1 cellular context compared by ENCODE assay signal in genomic region chr12:113190761-113191160, GRCh38.
TF ChIP-seq lines count a peak whose summit lies in the region.

No MANE protein-coding gene starts in this region.

TF ChIP-seq in K562, 482 proteins besides CTCF, POLR2A, EP300 and RAD21 (continued from another document and continues in another):
- TF ChIP-seq HMGN3 (IDR thresholded peaks at IDR 0.05; ENCODE audit: borderline replicate concordance, extremely low read depth, insufficient read length, low read depth, low read length) (no peak), DDX20 (tag; IDR thresholded peaks at IDR 0.05; ENCODE audit: low read depth) (no peak), KLF10 (CRISPR knock-in tag; IDR thresholded peaks at IDR 0.05) (no peak), L3MBTL2 (IDR thresholded peaks at IDR 0.05) (peak; percentile 54; the same call in 1 of the 2 replicates), ZNF174 (CRISPR knock-in tag; IDR thresholded peaks at IDR 0.05) (no peak), ZNF133 (CRISPR knock-in tag; IDR thresholded peaks at IDR 0.05) (no peak), ZNF436 (CRISPR knock-in tag; IDR thresholded peaks at IDR 0.05) (no peak), E2F6 (IDR thresholded peaks at IDR 0.05; ENCODE audit: borderline replicate concordance in 1 of 2, extremely low read depth in 1 of 2, insufficient read depth in 1 of 2, insufficient read length in 1 of 2, low read depth in 1 of 2, low read length in 1 of 2, poor library complexity in 1 of 2, severe bottlenecking in 1 of 2) (no peak), ETV5 (CRISPR knock-in tag; IDR thresholded peaks at IDR 0.05; ENCODE audit: low read depth) (no peak), COPS2 (conservative IDR thresholded peaks at IDR 0.05) (no peak), SFPQ (IDR thresholded peaks at IDR 0.05; ENCODE audit: low read depth, low read length) (no peak), MEF2D (tag; conservative IDR thresholded peaks at IDR 0.05; ENCODE audit: low read depth) (no peak), ZNF780A (CRISPR knock-in tag; IDR thresholded peaks at IDR 0.05) (no peak), E2F4 (CRISPR knock-in tag; IDR thresholded peaks at IDR 0.05; ENCODE audit: low read depth) (no peak), MITF (IDR thresholded peaks at IDR 0.05) (no peak), TFAP4 (CRISPR knock-in tag; IDR thresholded peaks at IDR 0.05; ENCODE audit: borderline replicate concordance) (peak; percentile 74), KDM5B (IDR thresholded peaks at IDR 0.05; ENCODE audit: insufficient replicate concordance, low read depth, low read length) (no peak), RBM25 (IDR thresholded peaks at IDR 0.05; ENCODE audit: low read depth, low read length, severe bottlenecking) (peak; percentile 76), MEIS2 (IDR thresholded peaks at IDR 0.05; ENCODE audit: partially characterized antibody) (peak; percentile 46), RBM22 (IDR thresholded peaks at IDR 0.05; ENCODE audit: low read depth, low read length, poor library complexity, severe bottlenecking) (no peak), HNRNPL (IDR thresholded peaks at IDR 0.05; ENCODE audit: low read depth, low read length) (no peak), ELK1 (CRISPR knock-in tag; IDR thresholded peaks at IDR 0.05) (no peak), CAMTA2 (CRISPR knock-in tag; conservative IDR thresholded peaks at IDR 0.05) (no peak), LARP7 (IDR thresholded peaks at IDR 0.05) (no peak), CLOCK (CRISPR knock-in tag; IDR thresholded peaks at IDR 0.05; ENCODE audit: borderline replicate concordance) (no peak), ARID1B (IDR thresholded peaks at IDR 0.05) (no peak; the same call in 1 of the 2 replicates), MCM5 (IDR thresholded peaks at IDR 0.05; ENCODE audit: low read depth) (no peak), ARHGAP35 (IDR thresholded peaks at IDR 0.05; ENCODE audit: partially characterized antibody) (no peak), WHSC1 (IDR thresholded peaks at IDR 0.05; ENCODE audit: low read length) (no peak), KHSRP (IDR thresholded peaks at IDR 0.05) (no peak), TGIF2 (CRISPR knock-in tag; IDR thresholded peaks at IDR 0.05) (no peak), PATZ1 (CRISPR knock-in tag; IDR thresholded peaks at IDR 0.05; ENCODE audit: borderline replicate concordance) (no peak), CBX5 (IDR thresholded peaks at IDR 0.05; ENCODE audit: borderline replicate concordance, low read depth) (no peak), TCF3 (CRISPR knock-in tag; IDR thresholded peaks at IDR 0.05) (peak; percentile 57), SMAD2 (IDR thresholded peaks at IDR 0.05; ENCODE audit: low read depth, low read length) (no peak), ZNF354B (CRISPR knock-in tag; IDR thresholded peaks at IDR 0.05) (no peak), ATF6 (CRISPR knock-in tag; IDR thresholded peaks at IDR 0.05) (no peak), ZNF12 (CRISPR knock-in tag; IDR thresholded peaks at IDR 0.05) (no peak), NR2F6 (CRISPR knock-in tag; IDR thresholded peaks at IDR 0.05) (no peak), GTF3C2 (IDR thresholded peaks at IDR 0.05; ENCODE audit: borderline replicate concordance, extremely low read depth, insufficient read length) (no peak)
